35 cellular contexts compared by ENCODE assay signal in genomic region chr15:50328116-50328515, GRCh38.
"Had no signal": no experiment of that assay in that cellular context is flagged by ENCODE, and none has a peak within 500 bp of the region (broad histone marks: within the 10 kb centered on the region; RNA-seq: fewer than 3 reads in every experiment).

No MANE protein-coding gene starts in this region.

- H3K4me3 ChIP-seq: MG63 had no signal

- H3K36me3 ChIP-seq: MG63 had no signal

- H3K9me3 ChIP-seq: MG63 had no signal

- H3K4me2 ChIP-seq: KMS-11 had no signal

- H3K27me3 ChIP-seq: MG63 had no signal

- H3K27ac ChIP-seq: KMS-11 had no signal

- DNase-seq: Karpas-422, Kasumi-1, MG63, MM.1S, MV-4-11, NCI-H1048, NCI-H1092, NCI-H1092 treated with DMSO at 0.1 percent for 48 hours, NCI-H1105, NCI-H1105 treated with DMSO at 0.1 percent for 48 hours, NCI-H1417, NCI-H1417 treated with DMSO at 0.1 percent for 48 hours, NCI-H1436, NCI-H1436 treated with DMSO at 0.1 percent for 48 hours, NCI-H146, NCI-H1694, NCI-H1694 treated with DMSO at 0.1 percent for 48 hours, NCI-H187, NCI-H187 treated with DMSO at 0.1 percent for 48 hours, NCI-H1930, NCI-H2029, NCI-H2029 treated with DMSO at 0.1 percent for 48 hours, NCI-H2081, NCI-H2081 treated with DMSO at 0.1 percent for 48 hours, NCI-H2107, NCI-H2171, NCI-H2171 treated with DMSO at 0.1 percent for 48 hours, NCI-H2227 treated with DMSO at 0.1 percent for 48 hours, NCI-H226, NCI-H345, NCI-H446, NCI-H446 treated with DMSO at 0.1 percent for 48 hours, NCI-H510A, NCI-H510A treated with DMSO at 0.1 percent for 48 hours had no signal

- H3K9ac ChIP-seq: KMS-11 had no signal
